In genomic region chr12:56150563-56150962, GRCh38 we compare ENCODE assay signal across 12 cellular contexts. TPM values are rescaled to one million over a fixed set of nuclear protein-coding genes. Genes with fewer than 3 reads are reported as not detected.
DNase-seq lines count a peak whose midpoint lies in the region; ATAC-seq and TF ChIP-seq lines count a peak whose summit lies in the region.
"Had no signal": no experiment of that assay in that cellular context is flagged by ENCODE, and none has a peak within 500 bp of the region (broad histone marks: within the 10 kb centered on the region; RNA-seq: fewer than 3 reads in every experiment).

No MANE protein-coding gene starts in this region.

- H3K27me3 Mint-ChIP-seq in activated naive CD8-positive, alpha-beta T cell treated with anti-CD3 and anti-CD28 coated beads for 36 hours: no peaks in the 10 kb centered on the region
- no peaks in the 10 kb centered on the region for H3K27me3 Mint-ChIP-seq in mesothelial cell of epicardium (ENCODE audit: low read depth)

- H2BK12ac ChIP-seq in neuronal stem cell (ENCODE audit: low read length): no peak overlapping the region

- no peak overlapping the region for H2AK5ac ChIP-seq in neuronal stem cell (ENCODE audit: low read depth, low read length)

- H2AFZ ChIP-seq in neuronal stem cell (ENCODE audit: low read length): no peak overlapping the region

- WGBS in neuronal stem cell (ENCODE audit: extremely low coverage in 2 of 2, insufficient read length in 2 of 2, insufficient replicate concordance in 1 of 2), 2 donors: no CpG with 5 or more reads among the region's 3 CpGs

- H3K4ac ChIP-seq in neuronal stem cell (ENCODE audit: low read length): no peak overlapping the region

- no peak overlapping the region for H2BK5ac ChIP-seq in neuronal stem cell (ENCODE audit: low read length)

- peaks cover 11 to 14% of the 10 kb centered on the region in 2 donors for H3K36me3 ChIP-seq in neuronal stem cell (replicated peaks in 1 of 2; ENCODE audit: control insufficient read depth in 2 of 2, insufficient read depth in 2 of 2, low read length in 2 of 2)

- no peak overlapping the region for H4K91ac ChIP-seq in neuronal stem cell (ENCODE audit: low read depth, low read length, poor library complexity)

- no peak for TF ChIP-seq RAD21 in Ishikawa (IDR thresholded peaks at IDR 0.05; ENCODE audit: low read depth)

- H3K4me2 ChIP-seq in neuronal stem cell (ENCODE audit: insufficient read depth, low read length, poor library complexity, severe bottlenecking): no peak overlapping the region

- H3K23ac ChIP-seq in neuronal stem cell (ENCODE audit: low read depth, low read length, poor library complexity): no peak overlapping the region

- no peak overlapping the region for H4K8ac ChIP-seq in neuronal stem cell (ENCODE audit: low read depth, low read length)

- H3K9me3 Mint-ChIP-seq in activated naive CD8-positive, alpha-beta T cell treated with anti-CD3 and anti-CD28 coated beads for 36 hours: no peaks in the 10 kb centered on the region
- no peaks in the 10 kb centered on the region for H3K9me3 Mint-ChIP-seq in mesothelial cell of epicardium

- no peak overlapping the region for H2BK120ac ChIP-seq in neuronal stem cell (ENCODE audit: low read depth, low read length)

- H3K4me1 Mint-ChIP-seq in activated naive CD8-positive, alpha-beta T cell treated with anti-CD3 and anti-CD28 coated beads for 36 hours: peaks cover 31% of the 10 kb centered on the region
- H3K4me1 Mint-ChIP-seq in mesothelial cell of epicardium: peaks cover 33% of the 10 kb centered on the region

- no peak for TF ChIP-seq EP300 in Ishikawa (IDR thresholded peaks at IDR 0.05; ENCODE audit: borderline replicate concordance)

- H3K14ac ChIP-seq in neuronal stem cell (ENCODE audit: low read length): no peak overlapping the region

- H3K79me1 ChIP-seq in neuronal stem cell (ENCODE audit: low read depth, low read length): no peaks in the 10 kb centered on the region

- TF ChIP-seq CTCF in mesothelial cell of epicardium (IDR thresholded peaks at IDR 0.05; ENCODE audit: unreplicated experiment): no peak

- peaks cover 5% of the 10 kb centered on the region for H3K36me3 Mint-ChIP-seq in activated naive CD8-positive, alpha-beta T cell treated with anti-CD3 and anti-CD28 coated beads for 36 hours
- peaks cover 8% of the 10 kb centered on the region for H3K36me3 Mint-ChIP-seq in mesothelial cell of epicardium

- H3K18ac ChIP-seq in neuronal stem cell (ENCODE audit: low read length): no peak overlapping the region

- H3K27ac Mint-ChIP-seq in activated naive CD8-positive, alpha-beta T cell treated with anti-CD3 and anti-CD28 coated beads for 36 hours: peak overlapping the region; percentile 76
- peak overlapping the region; percentile 94 for H3K27ac Mint-ChIP-seq in mesothelial cell of epicardium

- no peaks in the 10 kb centered on the region for H3K9me3 ChIP-seq in neuronal stem cell (replicated peaks in 1 of 2; ENCODE audit: control insufficient read depth in 2 of 2, insufficient read depth in 1 of 2, low read depth in 1 of 2, low read length in 2 of 2)

- H2BK15ac ChIP-seq in neuronal stem cell (ENCODE audit: low read length): no peak overlapping the region

- H3K9ac ChIP-seq in neuronal stem cell (ENCODE audit: low read depth, low read length, poor library complexity): no peak overlapping the region

- H3K4me3 ChIP-seq in neuronal stem cell (ENCODE audit: low read length in 2 of 2): no peak overlapping the region
- H3K4me3 ChIP-seq: skin epidermis had no signal

- peaks cover 5 to 10% of the 10 kb centered on the region in 2 donors for H3K4me1 ChIP-seq in neuronal stem cell (ENCODE audit: control insufficient read depth in 2 of 2, insufficient read depth in 1 of 2, low read depth in 1 of 2, low read length in 2 of 2)

- no peaks in the 10 kb centered on the region for H3K27me3 ChIP-seq in neuronal stem cell (ENCODE audit: control insufficient read depth in 3 of 3, insufficient read depth in 3 of 3, low read depth in 1 of 3, low read length in 3 of 3)

- peak overlapping the region; percentile 88 for H3K4me3 Mint-ChIP-seq in activated naive CD8-positive, alpha-beta T cell treated with anti-CD3 and anti-CD28 coated beads for 36 hours
- peak overlapping the region; percentile 93 for H3K4me3 Mint-ChIP-seq in mesothelial cell of epicardium

- H3K27ac ChIP-seq in neuronal stem cell (replicated peaks; ENCODE audit: low read length): no peak overlapping the region

- DNase-seq in DMS53 (lab: John Stamatoyannopoulos, UW) (peak; percentile 38), DMS53 treated with DMSO at 0.1 percent for 48 hours (lab: John Stamatoyannopoulos, UW; ENCODE audit: unreplicated experiment) (no peak), mesothelial cell of epicardium (ENCODE audit: low spot score in 2 of 2, unreplicated experiment in 2 of 2) (no peak), neuronal stem cell (ENCODE audit: low spot score) (no peak)
- no peak for DNase-seq in activated naive CD8-positive, alpha-beta T cell treated with anti-CD3 and anti-CD28 coated beads for 36 hours
- DNase-seq: activated CD4-positive, alpha-beta T cell treated with anti-CD3 and anti-CD28 coated beads for 1 hour; islet precursor cell; NCI-H526 treated with DMSO at 0.1 percent for 48 hours had no signal

- ATAC-seq in HG02588 (IDR thresholded peaks at IDR 0.05; ENCODE audit: unreplicated experiment) (no peak), GM18867 (IDR thresholded peaks at IDR 0.05; ENCODE audit: unreplicated experiment) (no peak)

TF ChIP-seq in Ishikawa, 13 proteins besides CTCF, POLR2A, EP300 and RAD21:
- TF ChIP-seq CEBPB (IDR thresholded peaks at IDR 0.05) (no peak), NFIC (IDR thresholded peaks at IDR 0.05) (peak; percentile 98)

RNA-seq across cellular contexts. Expression of gene MYL6B, which starts 1.8 kb away (rescaled TPM):
- total RNA-seq in activated naive CD8-positive, alpha-beta T cell treated with anti-CD3 and anti-CD28 coated beads for 36 hours: 10 to 100 TPM; 67.9 to 76.2 TPM
- 150 to 151 TPM (median 150 TPM) in 3 replicates for total RNA-seq in mesothelial cell of epicardium
- polyA plus RNA-seq in neuronal stem cell (2013, experiment 1 of 2): 232 TPM
- polyA plus RNA-seq in neuronal stem cell (2013, experiment 2 of 2): 230 TPM

RNA-seq across cellular contexts. Expression of gene MYL6, which starts 7.6 kb away (rescaled TPM):
- 100 to 1,000 TPM; 751 to 777 TPM for total RNA-seq in activated naive CD8-positive, alpha-beta T cell treated with anti-CD3 and anti-CD28 coated beads for 36 hours
- total RNA-seq in mesothelial cell of epicardium: 800 to 830 TPM (median 827 TPM) in 3 replicates
- 1,112 TPM for polyA plus RNA-seq in neuronal stem cell (2013, experiment 1 of 2)
- polyA plus RNA-seq in neuronal stem cell (2013, experiment 2 of 2): 1,108 TPM

RNA-seq across cellular contexts. Expression of gene ESYT1, which starts 22.5 kb away (rescaled TPM):
- 100 to 1,000 TPM; 153 to 155 TPM for total RNA-seq in activated naive CD8-positive, alpha-beta T cell treated with anti-CD3 and anti-CD28 coated beads for 36 hours
- 64.7 to 69.4 TPM (median 67.2 TPM) in 3 replicates for total RNA-seq in mesothelial cell of epicardium
- polyA plus RNA-seq in neuronal stem cell (2013, experiment 1 of 2): 33.2 TPM
- polyA plus RNA-seq in neuronal stem cell (2013, experiment 2 of 2): 33.3 TPM

RNA-seq across cellular contexts. Expression of gene ZC3H10, which starts 32.5 kb away (rescaled TPM):
- total RNA-seq in activated naive CD8-positive, alpha-beta T cell treated with anti-CD3 and anti-CD28 coated beads for 36 hours: 1 to 10 TPM; 6.9 to 7.2 TPM
- total RNA-seq in mesothelial cell of epicardium: 7.8 to 9.2 TPM (median 8.0 TPM) in 3 replicates
- 3.9 TPM for polyA plus RNA-seq in neuronal stem cell (2013, experiment 1 of 2)
- polyA plus RNA-seq in neuronal stem cell (2013, experiment 2 of 2): 3.9 TPM

RNA-seq across cellular contexts. Expression of gene RPL41, which starts 34.1 kb away (rescaled TPM):
- total RNA-seq in activated naive CD8-positive, alpha-beta T cell treated with anti-CD3 and anti-CD28 coated beads for 36 hours: 1,000 to 10,000 TPM; 5,444 to 5,630 TPM
- 3,814 to 4,057 TPM (median 4,017 TPM) in 3 replicates for total RNA-seq in mesothelial cell of epicardium
- 16,336 TPM for polyA plus RNA-seq in neuronal stem cell (2013, experiment 1 of 2)
- polyA plus RNA-seq in neuronal stem cell (2013, experiment 2 of 2): 16,107 TPM
